Comparison of ENCODE assay signal across 8 cellular contexts in the genomic region with DNA sequence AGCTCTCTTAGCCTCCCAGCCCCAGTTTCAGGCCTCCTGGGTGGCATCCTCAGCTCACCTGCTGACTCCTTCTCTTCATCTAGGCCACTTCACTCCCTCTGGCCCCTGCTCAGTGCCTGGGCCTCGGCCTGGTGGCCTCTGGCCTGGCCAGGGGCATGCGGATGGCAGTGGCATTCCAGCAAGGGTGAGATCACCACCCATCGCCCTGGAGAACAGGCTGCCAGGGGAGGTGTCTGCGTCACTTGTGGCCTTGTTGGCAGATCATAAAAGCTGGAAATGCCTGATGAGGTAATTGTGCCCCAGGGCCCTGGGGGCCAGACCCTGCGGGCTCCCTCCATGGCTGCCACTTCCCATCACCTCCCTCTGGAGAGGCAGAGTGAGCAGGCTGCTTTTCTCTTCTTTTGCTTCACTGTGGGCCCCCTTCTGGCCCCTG.
DNase-seq lines count a peak whose midpoint lies in the region; ATAC-seq and TF ChIP-seq lines count a peak whose summit lies in the region.

No MANE protein-coding gene starts in this region.

- H3K4me3 ChIP-seq in astrocyte of the spinal cord (ENCODE audit: low read depth, low read length), result no peak overlapping the region

- CTCF ChIA-PET in HEK293T (lab: Yijun Ruan, JAX), result interaction anchor here (0.7 to 1.1 kb wide), 2 partner anchors 10 to 112 kb away, joined by 3 read pairs; no protein-coding TSS in a partner anchor

- in situ Hi-C loops in astrocyte of the spinal cord (cut with HindIII; ENCODE audit: low sequenced_read_pairs), result no loop called here

- POLR2A ChIA-PET in HEK293T (lab: Yijun Ruan, JAX), result no interaction called here

- DNase-seq in A172 (ENCODE audit: low spot score) (peak; percentile 92), HPDE6-E6E7 (ENCODE audit: extremely low spot score) (peak; percentile 25), astrocyte of the spinal cord (ENCODE audit: low read depth, low spot score) (peak; percentile 82), left kidney (ENCODE audit: low read depth, low spot score) (peak; percentile 54), HEK293T (ENCODE audit: extremely low spot score) (no peak)
- DNase-seq in activated CD4-positive, alpha-beta T cell treated with anti-CD3 and anti-CD28 coated beads for 1 hour, result no peak

- no peak for TF ChIP-seq CTCF in astrocyte of the spinal cord (IDR thresholded peaks at IDR 0.05; ENCODE audit: low read depth, low read length)

- no peak for ATAC-seq in HG03175 (IDR thresholded peaks at IDR 0.05; ENCODE audit: unreplicated experiment)
- ATAC-seq in GM21619 (IDR thresholded peaks at IDR 0.05; ENCODE audit: unreplicated experiment), result no peak

TF ChIP-seq in HEK293T, 16 proteins besides CTCF, POLR2A, EP300 and RAD21:
- TF ChIP-seq BHLHE40 (IDR thresholded peaks at IDR 0.05; ENCODE audit: borderline replicate concordance) (no peak), FOXA1 (IDR thresholded peaks at IDR 0.05) (no peak), LEF1 (IDR thresholded peaks at IDR 0.05; ENCODE audit: borderline replicate concordance) (no peak), SUZ12 (IDR thresholded peaks at IDR 0.05) (no peak), NFRKB (IDR thresholded peaks at IDR 0.05) (no peak), FOXM1 (IDR thresholded peaks at IDR 0.05; ENCODE audit: borderline replicate concordance) (no peak), ARNT (IDR thresholded peaks at IDR 0.05) (no peak), FOXK2 (IDR thresholded peaks at IDR 0.05) (no peak), CTBP1 (IDR thresholded peaks at IDR 0.05; ENCODE audit: borderline replicate concordance) (no peak), HDGF (IDR thresholded peaks at IDR 0.05; ENCODE audit: borderline replicate concordance) (no peak), L3MBTL2 (conservative IDR thresholded peaks at IDR 0.05) (no peak), TARDBP (IDR thresholded peaks at IDR 0.05) (no peak), ZNF384 (IDR thresholded peaks at IDR 0.05) (no peak), SP1 (IDR thresholded peaks at IDR 0.05) (no peak), ELF4 (IDR thresholded peaks at IDR 0.05) (no peak)
- TF ChIP-seq, protein P1, sequence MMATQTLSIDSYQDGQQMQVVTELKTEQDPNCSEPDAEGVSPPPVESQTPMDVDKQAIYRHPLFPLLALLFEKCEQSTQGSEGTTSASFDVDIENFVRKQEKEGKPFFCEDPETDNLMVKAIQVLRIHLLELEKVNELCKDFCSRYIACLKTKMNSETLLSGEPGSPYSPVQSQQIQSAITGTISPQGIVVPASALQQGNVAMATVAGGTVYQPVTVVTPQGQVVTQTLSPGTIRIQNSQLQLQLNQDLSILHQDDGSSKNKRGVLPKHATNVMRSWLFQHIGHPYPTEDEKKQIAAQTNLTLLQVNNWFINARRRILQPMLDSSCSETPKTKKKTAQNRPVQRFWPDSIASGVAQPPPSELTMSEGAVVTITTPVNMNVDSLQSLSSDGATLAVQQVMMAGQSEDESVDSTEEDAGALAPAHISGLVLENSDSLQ (IDR thresholded peaks at IDR 0.05), result no peak

Comparison
In these comparisons a context has a peak if more than half of its experiments do, and no peak if none do; other contexts are left out.
1. DNase-seq: peak in A172 (single experiment), HPDE6-E6E7 (single experiment), astrocyte of the spinal cord (single experiment) and left kidney (single experiment); none in HEK293T (single experiment) and activated CD4-positive, alpha-beta T cell treated with anti-CD3 and anti-CD28 coated beads for 1 hour (single experiment).